1 cellular context compared by ENCODE assay signal in the genomic region with DNA sequence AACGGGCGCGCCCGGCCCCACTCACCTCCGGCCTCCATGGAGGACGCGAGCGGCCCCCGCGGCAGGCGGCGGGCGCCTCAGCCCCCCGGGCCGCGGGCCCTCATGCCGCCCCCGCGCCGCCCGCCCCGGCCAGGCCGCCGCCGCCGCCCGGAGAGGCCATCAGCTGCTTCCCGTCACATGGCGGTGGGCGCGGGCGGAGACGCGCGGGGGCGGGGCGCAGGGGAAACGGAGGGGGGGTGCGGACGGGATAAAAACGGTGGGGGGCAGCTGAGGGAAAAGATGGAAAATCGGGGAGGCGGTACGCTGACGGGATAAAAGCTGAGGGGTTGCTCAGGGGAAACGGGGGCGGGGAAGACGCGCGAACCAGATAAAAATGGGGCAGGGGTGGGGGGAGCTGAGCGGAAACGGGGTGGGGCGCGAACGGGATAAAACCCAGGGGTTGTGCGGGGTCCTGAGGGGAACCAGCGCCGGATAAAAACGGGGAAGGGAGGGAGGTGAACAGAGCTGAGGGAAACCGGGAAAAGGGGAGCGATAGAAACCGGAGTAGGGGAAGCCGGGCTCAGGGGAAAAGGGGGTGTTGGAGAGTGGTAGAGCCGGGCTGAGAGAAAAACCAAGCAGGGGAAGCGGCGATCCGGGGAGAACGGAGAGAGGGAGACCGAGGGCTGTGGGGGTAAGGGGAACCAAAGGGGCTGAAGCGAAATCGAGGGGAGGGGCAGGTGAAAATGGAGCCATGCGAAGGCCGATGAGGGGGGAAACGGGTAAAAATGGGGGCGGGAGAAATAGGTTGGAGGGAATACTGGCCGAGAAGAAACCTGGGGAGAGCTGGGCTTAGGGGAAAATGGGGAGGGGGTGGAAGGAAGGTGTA.
A peak's percentile ranks its signal among the peaks of the same experiment; 100 is the strongest.
TF ChIP-seq lines count a peak whose summit lies in the region.

WSB2 (minus strand) TSS at position 169 of the 865 bp plus-strand sequence; CDS start at position 38, 131 bp downstream.

TF ChIP-seq in K562, 482 proteins besides CTCF, POLR2A, EP300 and RAD21 (continued from another document and continues in another):
- TF ChIP-seq, protein P1, sequence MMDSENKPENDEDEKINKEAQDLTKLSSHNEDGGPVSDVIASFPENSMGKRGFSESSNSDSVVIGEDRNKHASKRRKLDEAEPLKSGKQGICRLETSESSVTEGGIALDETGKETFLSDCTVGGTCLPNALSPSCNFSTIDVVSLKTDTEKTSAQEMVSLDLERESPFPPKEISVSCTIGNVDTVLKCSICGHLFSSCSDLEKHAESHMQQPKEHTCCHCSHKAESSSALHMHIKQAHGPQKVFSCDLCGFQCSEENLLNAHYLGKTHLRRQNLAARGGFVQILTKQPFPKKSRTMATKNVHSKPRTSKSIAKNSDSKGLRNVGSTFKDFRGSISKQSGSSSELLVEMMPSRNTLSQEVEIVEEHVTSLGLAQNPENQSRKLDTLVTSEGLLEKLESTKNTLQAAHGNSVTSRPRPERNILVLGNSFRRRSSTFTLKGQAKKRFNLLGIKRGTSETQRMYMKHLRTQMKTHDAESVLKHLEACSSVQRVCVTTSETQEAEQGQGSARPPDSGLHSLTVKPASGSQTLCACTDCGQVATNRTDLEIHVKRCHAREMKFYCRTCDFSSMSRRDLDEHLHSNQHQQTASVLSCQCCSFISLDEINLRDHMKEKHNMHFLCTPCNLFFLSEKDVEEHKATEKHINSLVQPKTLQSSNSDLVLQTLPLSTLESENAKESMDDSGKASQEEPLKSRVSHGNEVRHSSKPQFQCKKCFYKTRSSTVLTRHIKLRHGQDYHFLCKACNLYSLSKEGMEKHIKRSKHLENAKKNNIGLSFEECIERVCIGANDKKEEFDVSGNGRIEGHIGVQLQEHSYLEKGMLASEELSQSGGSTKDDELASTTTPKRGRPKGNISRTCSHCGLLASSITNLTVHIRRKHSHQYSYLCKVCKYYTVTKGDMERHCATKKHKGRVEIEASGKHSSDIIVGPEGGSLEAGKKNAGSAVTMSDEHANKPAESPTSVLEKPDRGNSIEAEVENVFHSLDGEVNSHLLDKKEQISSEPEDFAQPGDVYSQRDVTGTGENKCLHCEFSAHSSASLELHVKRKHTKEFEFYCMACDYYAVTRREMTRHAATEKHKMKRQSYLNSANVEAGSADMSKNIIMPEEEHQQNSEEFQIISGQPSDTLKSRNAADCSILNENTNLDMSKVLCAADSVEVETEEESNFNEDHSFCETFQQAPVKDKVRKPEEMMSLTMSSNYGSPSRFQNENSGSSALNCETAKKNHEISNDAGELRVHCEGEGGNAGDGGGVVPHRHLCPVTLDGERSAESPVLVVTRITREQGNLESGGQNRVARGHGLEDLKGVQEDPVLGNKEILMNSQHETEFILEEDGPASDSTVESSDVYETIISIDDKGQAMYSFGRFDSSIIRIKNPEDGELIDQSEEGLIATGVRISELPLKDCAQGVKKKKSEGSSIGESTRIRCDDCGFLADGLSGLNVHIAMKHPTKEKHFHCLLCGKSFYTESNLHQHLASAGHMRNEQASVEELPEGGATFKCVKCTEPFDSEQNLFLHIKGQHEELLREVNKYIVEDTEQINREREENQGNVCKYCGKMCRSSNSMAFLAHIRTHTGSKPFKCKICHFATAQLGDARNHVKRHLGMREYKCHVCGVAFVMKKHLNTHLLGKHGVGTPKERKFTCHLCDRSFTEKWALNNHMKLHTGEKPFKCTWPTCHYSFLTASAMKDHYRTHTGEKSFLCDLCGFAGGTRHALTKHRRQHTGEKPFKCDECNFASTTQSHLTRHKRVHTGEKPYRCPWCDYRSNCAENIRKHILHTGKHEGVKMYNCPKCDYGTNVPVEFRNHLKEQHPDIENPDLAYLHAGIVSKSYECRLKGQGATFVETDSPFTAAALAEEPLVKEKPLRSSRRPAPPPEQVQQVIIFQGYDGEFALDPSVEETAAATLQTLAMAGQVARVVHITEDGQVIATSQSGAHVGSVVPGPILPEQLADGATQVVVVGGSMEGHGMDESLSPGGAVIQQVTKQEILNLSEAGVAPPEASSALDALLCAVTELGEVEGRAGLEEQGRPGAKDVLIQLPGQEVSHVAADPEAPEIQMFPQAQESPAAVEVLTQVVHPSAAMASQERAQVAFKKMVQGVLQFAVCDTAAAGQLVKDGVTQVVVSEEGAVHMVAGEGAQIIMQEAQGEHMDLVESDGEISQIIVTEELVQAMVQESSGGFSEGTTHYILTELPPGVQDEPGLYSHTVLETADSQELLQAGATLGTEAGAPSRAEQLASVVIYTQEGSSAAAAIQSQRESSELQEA (IDR thresholded peaks at IDR 0.05; ENCODE audit: low read depth), result peak; percentile 41; the same call in 1 of the 2 replicates
- TF ChIP-seq STAT5B (CRISPR knock-in tag; IDR thresholded peaks at IDR 0.05), result no peak
- no peak; the same call in 1 of the 2 replicates for TF ChIP-seq TAL1 (IDR thresholded peaks at IDR 0.05)
- no peak for TF ChIP-seq HEY1 (CRISPR knock-in tag; IDR thresholded peaks at IDR 0.05; ENCODE audit: borderline replicate concordance)
- no peak for TF ChIP-seq U2AF1 (optimal IDR thresholded peaks at IDR 0.05; ENCODE audit: low read depth, low read length)
- TF ChIP-seq RFX7 (CRISPR knock-in tag; IDR thresholded peaks at IDR 0.05), result no peak
- TF ChIP-seq PML (IDR thresholded peaks at IDR 0.05; ENCODE audit: low read length), result no peak
- TF ChIP-seq ZNF12 (CRISPR knock-in tag; IDR thresholded peaks at IDR 0.05), result no peak
- TF ChIP-seq SREBF1 (IDR thresholded peaks at IDR 0.05; ENCODE audit: borderline replicate concordance, low read depth, low read length), result no peak
- no peak for TF ChIP-seq ZNF780A (CRISPR knock-in tag; IDR thresholded peaks at IDR 0.05)
- TF ChIP-seq E2F6 (IDR thresholded peaks at IDR 0.05; ENCODE audit: borderline replicate concordance in 1 of 2, extremely low read depth in 1 of 2, insufficient read depth in 1 of 2, insufficient read length in 1 of 2, low read depth in 1 of 2, low read length in 1 of 2, poor library complexity in 1 of 2, severe bottlenecking in 1 of 2), result peak in 1 of 2 experiments; percentile 70
- 0 out of 4 replicates have a peak, but pooled peaks of 1 of the 2 experiments have one; percentile 13 for TF ChIP-seq UBTF (IDR thresholded peaks at IDR 0.05; ENCODE audit: borderline replicate concordance in 1 of 2, low read depth in 2 of 2, low read length in 2 of 2)
- peak; percentile 57 for TF ChIP-seq RBFOX2 (IDR thresholded peaks at IDR 0.05; ENCODE audit: low read depth, low read length)
- no peak for TF ChIP-seq ZNF354B (CRISPR knock-in tag; IDR thresholded peaks at IDR 0.05)
- no peak for TF ChIP-seq ZNF41 (CRISPR knock-in tag; conservative IDR thresholded peaks at IDR 0.05)
- no peak for TF ChIP-seq SFPQ (IDR thresholded peaks at IDR 0.05; ENCODE audit: low read depth, low read length)
- no peak for TF ChIP-seq PRMT5 (CRISPR knock-in tag; IDR thresholded peaks at IDR 0.05)
- peak; percentile 37 for TF ChIP-seq TBP (optimal IDR thresholded peaks at IDR 0.05; ENCODE audit: low read depth, low read length)
- no peak for TF ChIP-seq NR2C1 (IDR thresholded peaks at IDR 0.05)
- TF ChIP-seq NR2C1 (tag; IDR thresholded peaks at IDR 0.05), result no peak
- TF ChIP-seq CUX1 (CRISPR knock-in tag; IDR thresholded peaks at IDR 0.05), result no peak
- TF ChIP-seq, protein P2, sequence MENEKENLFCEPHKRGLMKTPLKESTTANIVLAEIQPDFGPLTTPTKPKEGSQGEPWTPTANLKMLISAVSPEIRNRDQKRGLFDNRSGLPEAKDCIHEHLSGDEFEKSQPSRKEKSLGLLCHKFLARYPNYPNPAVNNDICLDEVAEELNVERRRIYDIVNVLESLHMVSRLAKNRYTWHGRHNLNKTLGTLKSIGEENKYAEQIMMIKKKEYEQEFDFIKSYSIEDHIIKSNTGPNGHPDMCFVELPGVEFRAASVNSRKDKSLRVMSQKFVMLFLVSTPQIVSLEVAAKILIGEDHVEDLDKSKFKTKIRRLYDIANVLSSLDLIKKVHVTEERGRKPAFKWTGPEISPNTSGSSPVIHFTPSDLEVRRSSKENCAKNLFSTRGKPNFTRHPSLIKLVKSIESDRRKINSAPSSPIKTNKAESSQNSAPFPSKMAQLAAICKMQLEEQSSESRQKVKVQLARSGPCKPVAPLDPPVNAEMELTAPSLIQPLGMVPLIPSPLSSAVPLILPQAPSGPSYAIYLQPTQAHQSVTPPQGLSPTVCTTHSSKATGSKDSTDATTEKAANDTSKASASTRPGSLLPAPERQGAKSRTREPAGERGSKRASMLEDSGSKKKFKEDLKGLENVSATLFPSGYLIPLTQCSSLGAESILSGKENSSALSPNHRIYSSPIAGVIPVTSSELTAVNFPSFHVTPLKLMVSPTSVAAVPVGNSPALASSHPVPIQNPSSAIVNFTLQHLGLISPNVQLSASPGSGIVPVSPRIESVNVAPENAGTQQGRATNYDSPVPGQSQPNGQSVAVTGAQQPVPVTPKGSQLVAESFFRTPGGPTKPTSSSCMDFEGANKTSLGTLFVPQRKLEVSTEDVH (IDR thresholded peaks at IDR 0.05; ENCODE audit: low read depth, partially characterized antibody), result no peak
